In genomic region chr16:57049678-57050077, GRCh38 we compare ENCODE assay signal across 14 cellular contexts. TPM values are rescaled to one million over a fixed set of nuclear protein-coding genes. Genes with fewer than 3 reads are reported as not detected.
DNase-seq lines count a peak whose midpoint lies in the region; ATAC-seq, FAIRE-seq and TF ChIP-seq lines count a peak whose summit lies in the region.
"Had no signal": no experiment of that assay in that cellular context is flagged by ENCODE, and none has a peak within 500 bp of the region (broad histone marks: within the 10 kb centered on the region; RNA-seq: fewer than 3 reads in every experiment).

No MANE protein-coding gene starts in this region.

- no peak for DNase-seq in activated CD4-positive, CD25-positive, alpha-beta regulatory T cell treated with anti-CD3 and anti-CD28 coated beads, Interleukin-2, amount 50 U/mL, for 72 hours
- DNase-seq in activated naive CD8-positive, alpha-beta T cell treated with anti-CD3 and anti-CD28 coated beads, Interleukin-2, amount 50 U/mL, for 24 hours = no peak
- DNase-seq in HepG2 (ENCODE audit: low spot score) = no peak
- DNase-seq in body of pancreas = no peak
- DNase-seq in NCI-H345 (lab: John Stamatoyannopoulos, UW) = no peak
- DNase-seq: foreskin melanocyte, islet precursor cell, natural killer cell had no signal

- H3K36me3 Mint-ChIP-seq in activated naive CD8-positive, alpha-beta T cell treated with anti-CD3 and anti-CD28 coated beads, Interleukin-2, amount 50 U/mL, for 24 hours (ENCODE audit: low read depth) = peaks cover 57% of the 10 kb centered on the region
- H3K36me3 Mint-ChIP-seq: natural killer cell had no signal

- H3K27me3 Mint-ChIP-seq in activated naive CD8-positive, alpha-beta T cell treated with anti-CD3 and anti-CD28 coated beads, Interleukin-2, amount 50 U/mL, for 24 hours = no peaks in the 10 kb centered on the region
- H3K27me3 Mint-ChIP-seq: dendritic cell treated with granulocyte-macrophage colony-stimulating factor and Interleukin-4, amounts not matched to agents 40 ng/mL and 50 ng/mL, for 4 days had no signal

- POLR2A ChIA-PET in HepG2 (lab: Yijun Ruan, JAX) = no interaction called here

- BruUV-seq in HepG2 (replicated peaks; lab: Mats Ljungman, UMichigan) = no TSS peak

- in situ Hi-C loops in HepG2 (cut with HindIII; ENCODE audit: extremely low pct_ligation_motif_present, low pct_unique_long_range_greater_than_20kb) = no loop called here

- no peak for FAIRE-seq in HepG2 (lab: Jason Lieb, UNC)
- FAIRE-seq: D721Med had no signal

- no peak overlapping the region for H3K4me2 ChIP-seq in HepG2 (ENCODE audit: low read depth, low read length)

- H4K20me1 ChIP-seq in HepG2 (ENCODE audit: insufficient read depth, low read length) = no peaks in the 10 kb centered on the region

- peak; percentile 67 to 71 for ATAC-seq in activated CD4-positive, CD25-positive, alpha-beta regulatory T cell treated with anti-CD3 and anti-CD28 coated beads, Interleukin-2, amount 50 U/mL, for 24 hours
- ATAC-seq in GM19468 (IDR thresholded peaks at IDR 0.05; ENCODE audit: extremely low read depth, unreplicated experiment) (peak; percentile 41), HG02938 (IDR thresholded peaks at IDR 0.05; ENCODE audit: unreplicated experiment) (peak; percentile 63), HepG2 (no peak), body of pancreas (no peak)
- peak; percentile 35 for ATAC-seq in activated naive CD8-positive, alpha-beta T cell treated with anti-CD3 and anti-CD28 coated beads, Interleukin-2, amount 50 U/mL, for 24 hours
- ATAC-seq: natural killer cell had no signal

- H3K79me2 ChIP-seq in HepG2 (ENCODE audit: insufficient read depth, low read length) = no peaks in the 10 kb centered on the region

- H3K27ac Mint-ChIP-seq in activated naive CD8-positive, alpha-beta T cell treated with anti-CD3 and anti-CD28 coated beads, Interleukin-2, amount 50 U/mL, for 24 hours = peak overlapping the region; percentile 94
- H3K27ac Mint-ChIP-seq: dendritic cell treated with granulocyte-macrophage colony-stimulating factor and Interleukin-4, amounts not matched to agents 40 ng/mL and 50 ng/mL, for 4 days had no signal

- H3K9ac ChIP-seq in HepG2 (ENCODE audit: insufficient read depth, low read depth, low read length) = no peak overlapping the region

- CTCF ChIA-PET in HepG2 (lab: Yijun Ruan, JAX; ENCODE audit: low intra/inter-chr PET ratio, low total read pairs) = no interaction called here

- H3K4me1 ChIP-seq in HepG2 (ENCODE audit: insufficient read depth, low read length) (peaks cover 13% of the 10 kb centered on the region), body of pancreas (peaks cover 6% of the 10 kb centered on the region)

- TF ChIP-seq CTCF in HepG2 (CRISPR knock-in tag; IDR thresholded peaks at IDR 0.05) = no peak
- TF ChIP-seq CTCF in body of pancreas (IDR thresholded peaks at IDR 0.05) = no peak

- no peak overlapping the region for H2AFZ ChIP-seq in HepG2 (ENCODE audit: low read length)

- no peaks in the 10 kb centered on the region for H3K9me3 Mint-ChIP-seq in activated naive CD8-positive, alpha-beta T cell treated with anti-CD3 and anti-CD28 coated beads, Interleukin-2, amount 50 U/mL, for 24 hours
- H3K9me3 Mint-ChIP-seq: dendritic cell treated with granulocyte-macrophage colony-stimulating factor and Interleukin-4, amounts not matched to agents 40 ng/mL and 50 ng/mL, for 4 days; natural killer cell had no signal

- intact Hi-C loops in HepG2 (cut with micrococcal nuclease; ENCODE audit: unreplicated experiment) (no loop called here), body of pancreas (cut with DNase I) (no loop called here)

- no peak overlapping the region for H3K4me3 Mint-ChIP-seq in activated naive CD8-positive, alpha-beta T cell treated with anti-CD3 and anti-CD28 coated beads, Interleukin-2, amount 50 U/mL, for 24 hours
- H3K4me3 Mint-ChIP-seq: dendritic cell treated with granulocyte-macrophage colony-stimulating factor and Interleukin-4, amounts not matched to agents 40 ng/mL and 50 ng/mL, for 4 days; natural killer cell had no signal

- peaks cover 0 to 26% of the 10 kb centered on the region in 2 experiments; a peak in 4 of 5 replicates for H3K27me3 ChIP-seq in HepG2 (ENCODE audit: control insufficient read depth in 1 of 2, insufficient read depth in 2 of 2, low read length in 2 of 2)
- no peaks in the 10 kb centered on the region for H3K27me3 ChIP-seq in body of pancreas

- H3K36me3 ChIP-seq in HepG2 (replicated peaks in 1 of 2; ENCODE audit: control insufficient read depth in 1 of 2, insufficient read depth in 2 of 2, low read length in 2 of 2) = no peaks in the 10 kb centered on the region
- no peaks in the 10 kb centered on the region for H3K36me3 ChIP-seq in body of pancreas (replicated peaks in 1 of 2; ENCODE audit: insufficient read depth in 1 of 2, low read depth in 2 of 2)

- 43% methylated on average over 4 of the region's 4 CpGs for WGBS in HepG2 (ENCODE audit: low lambda C conversion rate)
- WGBS in body of pancreas, 2 donors = 77 to 78% methylated on average over 4 of the region's 4 CpGs

- no peak for TF ChIP-seq RAD21 in HepG2 (CRISPR knock-in tag; IDR thresholded peaks at IDR 0.05)

- H3K27ac ChIP-seq in HepG2 (ENCODE audit: extremely low read length, insufficient read depth, low read length) = no peak overlapping the region
- H3K27ac ChIP-seq in body of pancreas = no peak overlapping the region

- TF ChIP-seq EP300 in HepG2 (IDR thresholded peaks at IDR 0.05; ENCODE audit: low read depth in 2 of 2, low read length in 2 of 2) = no peak
- TF ChIP-seq EP300 in HepG2 (CRISPR knock-in tag; IDR thresholded peaks at IDR 0.05; ENCODE audit: borderline replicate concordance) = no peak

- H3K9me3 ChIP-seq in HepG2 (ENCODE audit: low read length) = no peaks in the 10 kb centered on the region
- no peaks in the 10 kb centered on the region for H3K9me3 ChIP-seq in body of pancreas

- TF ChIP-seq POLR2A in HepG2 (IDR thresholded peaks at IDR 0.05; ENCODE audit: insufficient read depth in 1 of 2, low read depth in 2 of 2, low read length in 2 of 2) (no peak), body of pancreas (IDR thresholded peaks at IDR 0.05) (no peak)

- peaks cover 73% of the 10 kb centered on the region for H3K4me1 Mint-ChIP-seq in activated naive CD8-positive, alpha-beta T cell treated with anti-CD3 and anti-CD28 coated beads, Interleukin-2, amount 50 U/mL, for 24 hours

- no peak overlapping the region for H3K4me3 ChIP-seq in HepG2 (replicated peaks in 1 of 3; ENCODE audit: insufficient read depth in 1 of 3, low read depth in 2 of 3, low read length in 3 of 3)
- H3K4me3 ChIP-seq in body of pancreas = no peak overlapping the region
- H3K4me3 ChIP-seq: skin epidermis had no signal

TF ChIP-seq in HepG2, 621 proteins besides CTCF, POLR2A, EP300 and RAD21:
- TF ChIP-seq NKX3-1 (CRISPR knock-in tag; IDR thresholded peaks at IDR 0.05) (no peak), NPAS2 (CRISPR knock-in tag; IDR thresholded peaks at IDR 0.05; ENCODE audit: borderline replicate concordance) (no peak), MNT (IDR thresholded peaks at IDR 0.05) (no peak)

RNA-seq across cellular contexts. Expression of gene CPNE2, which starts 42.7 kb away (rescaled TPM):
- total RNA-seq in HepG2 (2016; rRNA removed; fragmentation: Illumina TruSeq; extraction: Trizol) = 8.0 and 10.6 TPM in 2 replicates
- total RNA-seq in HepG2 (2016; cell fraction: cytosol; rRNA removed; fragmentation: Illumina TruSeq; extraction: Trizol; ENCODE audit: low read depth) = 10.8 and 13.6 TPM in 2 replicates
- 8.2 and 9.0 TPM in 2 replicates for total RNA-seq in HepG2 (2016; cell fraction: insoluble cytoplasmic fraction; rRNA removed; fragmentation: Illumina TruSeq; extraction: Trizol)
- 20.7 and 21.8 TPM in 2 replicates for total RNA-seq in HepG2 (2016; cell fraction: membrane; rRNA removed; fragmentation: Illumina TruSeq; extraction: Trizol)
- 5.8 and 6.8 TPM in 2 replicates for total RNA-seq in HepG2 (2016; cell fraction: nucleus; rRNA removed; fragmentation: Illumina TruSeq; extraction: Trizol)
- 23.3 and 33.2 TPM in 2 replicates for polyA plus RNA-seq in HepG2 (2011; rRNA removed)
- 24.9 and 25.8 TPM in 2 replicates for polyA plus RNA-seq in HepG2 (2011; cell fraction: cytosol; rRNA removed)
- polyA plus RNA-seq in HepG2 (2011; cell fraction: nucleus; rRNA removed) = 13.9 and 16.9 TPM in 2 replicates
- 6.6 and 13.1 TPM in 2 replicates for polyA plus RNA-seq in HepG2 (2012)
- 21.1 and 23.1 TPM in 2 replicates for polyA plus RNA-seq in HepG2 (2016; cell fraction: cytosol; fragmentation: Illumina TruSeq; extraction: Trizol; ENCODE audit: low read depth)
- polyA plus RNA-seq in HepG2 (2016; cell fraction: insoluble cytoplasmic fraction; fragmentation: Illumina TruSeq; extraction: Trizol; ENCODE audit: low read depth) = 12.5 and 15.2 TPM in 2 replicates
- polyA plus RNA-seq in HepG2 (2016; cell fraction: membrane; fragmentation: Illumina TruSeq; extraction: Trizol; ENCODE audit: low read depth) = 35.9 and 37.0 TPM in 2 replicates
- polyA plus RNA-seq in HepG2 (2016; cell fraction: nucleus; fragmentation: Illumina TruSeq; extraction: Trizol; ENCODE audit: insufficient read depth, low read depth) = 13.9 and 15.0 TPM in 2 replicates
- polyA minus RNA-seq in HepG2 (2011; rRNA and poly(A)+ RNA removed; ENCODE audit: low replicate concordance) = 37.9 and 50.4 TPM in 2 replicates
- 6.5 and 10.1 TPM in 2 replicates for polyA minus RNA-seq in HepG2 (2011; cell fraction: cytosol; rRNA and poly(A)+ RNA removed)
- polyA minus RNA-seq in HepG2 (2011; cell fraction: nucleus; rRNA and poly(A)+ RNA removed) = 6.3 and 10.9 TPM in 2 replicates
- 10 to 100 TPM in 1 of 2 donors, 1 to 10 TPM in 1; 8.8 to 16.5 TPM for total RNA-seq in body of pancreas

Comparison
In these comparisons a context has a peak if more than half of its experiments do, and no peak if none do; other contexts are left out.
1. ATAC-seq: peak in activated CD4-positive, CD25-positive, alpha-beta regulatory T cell treated with anti-CD3 and anti-CD28 coated beads, Interleukin-2, amount 50 U/mL, for 24 hours (2 of 2), GM19468 (single experiment), HG02938 (single experiment) and activated naive CD8-positive, alpha-beta T cell treated with anti-CD3 and anti-CD28 coated beads, Interleukin-2, amount 50 U/mL, for 24 hours (single experiment); none in HepG2 (single experiment) and body of pancreas (single experiment).